ENCODE assay signal across 28 cellular contexts in genomic region chr11:123110397-123110796, GRCh38. TPM values are rescaled to one million over a fixed set of nuclear protein-coding genes. Genes with fewer than 3 reads are reported as not detected.
DNase-seq lines count a peak whose midpoint lies in the region; ATAC-seq, FAIRE-seq and TF ChIP-seq lines count a peak whose summit lies in the region.
"Had no signal": no experiment of that assay in that cellular context is flagged by ENCODE, and none has a peak within 500 bp of the region (broad histone marks: within the 10 kb centered on the region; RNA-seq: fewer than 3 reads in every experiment).

No MANE protein-coding gene starts in this region.

- peaks cover 0 to 3% of the 10 kb centered on the region in 2 donors for H3K27me3 Mint-ChIP-seq in CD8-positive, alpha-beta memory T cell
- H3K27me3 Mint-ChIP-seq in osteocyte (ENCODE audit: unreplicated experiment) = no peaks in the 10 kb centered on the region
- H3K27me3 Mint-ChIP-seq: brain had no signal

- no peaks in the 10 kb centered on the region for H3K36me3 ChIP-seq in BLaER1
- H3K36me3 ChIP-seq in CD8-positive, alpha-beta memory T cell (ENCODE audit: insufficient read depth, low read length) = no peaks in the 10 kb centered on the region
- no peaks in the 10 kb centered on the region for H3K36me3 ChIP-seq in esophagus muscularis mucosa
- no peaks in the 10 kb centered on the region for H3K36me3 ChIP-seq in pancreas
- H3K36me3 ChIP-seq: BE2C, lower lobe of right lung, Peyer's patch, prostate gland had no signal

- H3K4me3 ChIP-seq in BLaER1 = no peak overlapping the region
- H3K4me3 ChIP-seq in CD8-positive, alpha-beta memory T cell (ENCODE audit: low read length) = no peak overlapping the region
- H3K4me3 ChIP-seq in esophagus muscularis mucosa = no peak overlapping the region
- no peak overlapping the region for H3K4me3 ChIP-seq in pancreas
- H3K4me3 ChIP-seq: lower lobe of right lung, mucosa of descending colon, Peyer's patch, prostate gland had no signal

- POLR2A ChIA-PET in CD8-positive, alpha-beta memory T cell (lab: Charles Lee) = interaction anchor here (0.7 to 1.9 kb wide), 2 partner anchors 49 to 50 kb away, joined by 4 to 7 read pairs; partner anchors contain the start of gene HSPA8

- no peak for FAIRE-seq in pancreas (lab: Jason Lieb, UNC)

- CTCF ChIA-PET in CD8-positive, alpha-beta memory T cell (lab: Charles Lee) = interaction anchor here (0.7 to 14.0 kb wide), 13 partner anchors 10 to 151 kb away, joined by 3 to 128 read pairs (median 6); partner anchors contain the start of gene HSPA8

- DNase-seq in CD8-positive, alpha-beta memory T cell = no peak
- no peak for DNase-seq in esophagus muscularis mucosa (ENCODE audit: extremely low spot score)
- no peak for DNase-seq in osteocyte (ENCODE audit: extremely low spot score, unreplicated experiment)
- no peak for DNase-seq in pancreas
- DNase-seq in foreskin melanocyte = no peak
- DNase-seq in effector CD4-positive, alpha-beta T cell = no peak
- DNase-seq: ACHN; activated B cell treated with CpG ODN at 0.5 μM for 24 hours; activated CD4-positive, alpha-beta memory T cell treated with anti-CD3 and anti-CD28 coated beads, Interleukin-2, amount 10 ng/mL, durations not matched to agents 7 days and 5 days; BE2C; Calu3; head of caudate nucleus; lower lobe of right lung; mucosa of descending colon; NCI-H1436; NCI-H2081 treated with DMSO at 0.1 percent for 48 hours; NCI-H345; NCI-H748 treated with DMSO at 0.1 percent for 48 hours; Peyer's patch; stimulated activated naive CD4-positive, alpha-beta T cell treated with Interleukin-2 at 50 U/mL for 16 hours; SW 1271 had no signal

- H3K27ac ChIP-seq in BLaER1 (no peak overlapping the region), esophagus muscularis mucosa (replicated peaks in 1 of 4) (peak overlapping the region in 3 of 4 donors; percentile 64 to 68 (median 65)), pancreas (no peak overlapping the region)
- no peak overlapping the region for H3K27ac ChIP-seq in CD8-positive, alpha-beta memory T cell (ENCODE audit: low read depth, low read length)
- H3K27ac ChIP-seq: epithelial cell of prostate, HL-60, lower lobe of right lung, prostate gland had no signal

- peaks cover 5 to 12% (median 5%) of the 10 kb centered on the region in 3 donors for H3K4me1 Mint-ChIP-seq in CD8-positive, alpha-beta memory T cell
- H3K4me1 Mint-ChIP-seq in osteocyte (ENCODE audit: unreplicated experiment) = peaks cover 7% of the 10 kb centered on the region
- H3K4me1 Mint-ChIP-seq: activated B cell treated with CpG ODN at 0.5 μM for 24 hours had no signal

- ATAC-seq in pancreas = no peak
- ATAC-seq: mucosa of descending colon had no signal

- peak overlapping the region; percentile 15 to 74 (median 55) for H3K4me3 Mint-ChIP-seq in CD8-positive, alpha-beta memory T cell
- H3K4me3 Mint-ChIP-seq in osteocyte (ENCODE audit: unreplicated experiment) = no peak overlapping the region
- H3K4me3 Mint-ChIP-seq: activated B cell treated with CpG ODN at 0.5 μM for 24 hours; activated CD4-positive, alpha-beta memory T cell treated with anti-CD3 and anti-CD28 coated beads, Interleukin-2, amount 10 ng/mL, durations not matched to agents 7 days and 5 days; brain; neural crest cell had no signal

- WGBS in esophagus muscularis mucosa = 57% methylated on average over 8 of the region's 8 CpGs
- WGBS in pancreas, 2 donors = 72 to 84% methylated on average over 8 of the region's 8 CpGs

- H3K9me3 ChIP-seq in BLaER1 (0 out of 2 replicates have a peak, but pooled peaks cover under 1% of the 10 kb centered on the region), esophagus muscularis mucosa (no peaks in the 10 kb centered on the region), pancreas (no peaks in the 10 kb centered on the region)
- H3K9me3 ChIP-seq in CD8-positive, alpha-beta memory T cell (ENCODE audit: low read length) = no peaks in the 10 kb centered on the region
- H3K9me3 ChIP-seq: BE2C, lower lobe of right lung, mucosa of descending colon, Peyer's patch, prostate gland had no signal

- H3K27me3 ChIP-seq in BLaER1 (no peaks in the 10 kb centered on the region), esophagus muscularis mucosa (no peaks in the 10 kb centered on the region), pancreas (peaks cover 0 to 4% (median 0%) of the 10 kb centered on the region in 4 donors)
- H3K27me3 ChIP-seq in CD8-positive, alpha-beta memory T cell (ENCODE audit: insufficient read depth, low read length, poor library complexity, severe bottlenecking) = no peaks in the 10 kb centered on the region
- H3K27me3 ChIP-seq: BE2C, Peyer's patch had no signal

- H3K4me1 ChIP-seq in BLaER1 = peaks cover 17% of the 10 kb centered on the region
- no peaks in the 10 kb centered on the region for H3K4me1 ChIP-seq in CD8-positive, alpha-beta memory T cell (ENCODE audit: insufficient read depth, low read length)
- H3K4me1 ChIP-seq in esophagus muscularis mucosa = peaks cover 0 to 75% (median 67%) of the 10 kb centered on the region in 4 donors
- no peaks in the 10 kb centered on the region for H3K4me1 ChIP-seq in pancreas
- H3K4me1 ChIP-seq: lower lobe of right lung, Peyer's patch, prostate gland had no signal

- TF ChIP-seq POLR2A in esophagus muscularis mucosa (IDR thresholded peaks at IDR 0.05; ENCODE audit: low read depth) = no peak

- peak overlapping the region in 6 of 8 donors; percentile 6 to 82 (median 38) for H3K27ac Mint-ChIP-seq in CD8-positive, alpha-beta memory T cell
- peak overlapping the region; percentile 53 for H3K27ac Mint-ChIP-seq in osteocyte (ENCODE audit: unreplicated experiment)
- H3K27ac Mint-ChIP-seq: activated B cell treated with CpG ODN at 0.5 μM for 24 hours; activated CD4-positive, alpha-beta memory T cell treated with anti-CD3 and anti-CD28 coated beads, Interleukin-2, amount 10 ng/mL, durations not matched to agents 7 days and 5 days; activated T-helper 2 cell treated with anti-CD3 and anti-CD28 coated beads, Interferon-gamma antibody, Interleukin-2, Interleukin-4, amounts not matched to agents 10 μg/mL and 5 μg/mL and 100 μg/mL, durations not matched to agents 14 hours and 24 hours and 36 hours had no signal

- peaks cover 0 to 3% (median 0%) of the 10 kb centered on the region in 3 donors for H3K36me3 Mint-ChIP-seq in CD8-positive, alpha-beta memory T cell
- peaks cover 2% of the 10 kb centered on the region for H3K36me3 Mint-ChIP-seq in osteocyte (ENCODE audit: unreplicated experiment)
- H3K36me3 Mint-ChIP-seq: brain had no signal

- no peaks in the 10 kb centered on the region for H4K20me1 ChIP-seq in BLaER1

- peak overlapping the region; percentile 41; the same call in 1 of the 2 replicates for H3K4me2 ChIP-seq in BLaER1

- no peak for TF ChIP-seq EP300 in esophagus muscularis mucosa (IDR thresholded peaks at IDR 0.05)

- no peak for TF ChIP-seq CTCF in esophagus muscularis mucosa (IDR thresholded peaks at IDR 0.05)
- TF ChIP-seq CTCF in osteocyte (IDR thresholded peaks at IDR 0.05) = no peak
- TF ChIP-seq CTCF in pancreas (IDR thresholded peaks at IDR 0.05) = no peak

- intact Hi-C loops in esophagus muscularis mucosa (cut with DNase I) = loop anchor here (2.0 kb wide), 1 partner anchor 138 kb away; no protein-coding TSS in a partner anchor
- intact Hi-C loops in pancreas (cut with DNase I) = loop anchor here in 2 of 3 donors (5.0 kb wide), 2 partner anchors 132 to 137 kb away; no protein-coding TSS in a partner anchor

- no peak overlapping the region for H3K9ac ChIP-seq in BLaER1

- H3K9me3 Mint-ChIP-seq in CD8-positive, alpha-beta memory T cell = no peaks in the 10 kb centered on the region
- no peaks in the 10 kb centered on the region for H3K9me3 Mint-ChIP-seq in osteocyte (ENCODE audit: unreplicated experiment)
- H3K9me3 Mint-ChIP-seq: activated B cell treated with CpG ODN at 0.5 μM for 24 hours; activated CD4-positive, alpha-beta memory T cell treated with anti-CD3 and anti-CD28 coated beads, Interleukin-2, amount 10 ng/mL, durations not matched to agents 7 days and 5 days; activated T-helper 2 cell treated with anti-CD3 and anti-CD28 coated beads, Interferon-gamma antibody, Interleukin-2, Interleukin-4, amounts not matched to agents 10 μg/mL and 5 μg/mL and 100 μg/mL, durations not matched to agents 14 hours and 24 hours and 36 hours; neural crest cell had no signal

RNA-seq across cellular contexts. Expression of gene HSPA8, which starts 48.5 kb away (rescaled TPM):
- total RNA-seq in CD8-positive, alpha-beta memory T cell = 1,000 to 10,000 TPM; 3,972 to 4,236 TPM
- 1,494 TPM for polyA plus RNA-seq in CD8-positive, alpha-beta memory T cell
- total RNA-seq in esophagus muscularis mucosa (1,000 to 10,000 TPM in 3 of 4 donors, 100 to 1,000 TPM in 1; 982 to 1,379 (median 1,192) TPM), osteocyte (1,086 and 1,095 TPM in 2 replicates), pancreas (1,000 to 10,000 TPM in 3 of 6 donors, 100 to 1,000 TPM in 3; 625 to 1,721 (median 1,008) TPM)
- polyA plus RNA-seq in pancreas = 100 to 1,000 TPM; 166 to 347 TPM

Comparison
In these comparisons a context has a peak if more than half of its experiments do, and no peak if none do; other contexts are left out.
1. H3K27ac ChIP-seq: peak in esophagus muscularis mucosa (3 of 4); none in BLaER1 (single experiment), CD8-positive, alpha-beta memory T cell (single experiment) and pancreas (0 of 4).